Comparison of ENCODE assay signal across 10 cellular contexts in genomic region chr4:147830987-147831386, GRCh38.
A peak's percentile ranks its signal among the peaks of the same experiment; 100 is the strongest.
DNase-seq lines count a peak whose midpoint lies in the region; ATAC-seq and TF ChIP-seq lines count a peak whose summit lies in the region.
"Had no signal": no experiment of that assay in that cellular context is flagged by ENCODE, and none has a peak within 500 bp of the region (broad histone marks: within the 10 kb centered on the region; RNA-seq: fewer than 3 reads in every experiment).

No MANE protein-coding gene starts in this region.

- peak overlapping the region in 1 of 2 experiments; percentile 48 for H3K18ac ChIP-seq in mesenchymal stem cell (ENCODE audit: low read depth in 1 of 2, low read length in 2 of 2)

- no peak overlapping the region for H3K14ac ChIP-seq in mesenchymal stem cell (ENCODE audit: low read length in 2 of 2)

- no peaks in the 10 kb centered on the region for H3K36me3 ChIP-seq in colonic mucosa
- peaks cover 0 to 11% of the 10 kb centered on the region in 2 experiments for H3K36me3 ChIP-seq in mesenchymal stem cell (ENCODE audit: control insufficient read depth in 1 of 2, insufficient read depth in 2 of 2, low read depth in 1 of 2, low read length in 2 of 2)
- no peaks in the 10 kb centered on the region for H3K36me3 ChIP-seq in upper lobe of left lung

- H3K4me1 ChIP-seq in colonic mucosa (no peaks in the 10 kb centered on the region), mesenchymal stem cell (ENCODE audit: control insufficient read depth, insufficient read depth, low read depth, low read length) (peaks cover 11% of the 10 kb centered on the region), upper lobe of left lung (peaks cover 25 to 48% (median 33%) of the 10 kb centered on the region in 4 donors)

- TF ChIP-seq POLR2A in upper lobe of left lung (IDR thresholded peaks at IDR 0.05) = no peak

- H4K91ac ChIP-seq in mesenchymal stem cell (ENCODE audit: low read length) = no peak overlapping the region

- no peak overlapping the region for H4K8ac ChIP-seq in mesenchymal stem cell (ENCODE audit: low read length)

- intact Hi-C loops in colonic mucosa (cut with DNase I) = no loop called here
- intact Hi-C loops in CD4-positive, alpha-beta T cell (cut with DNase I, micrococcal nuclease) = no loop called here

- H3K79me1 ChIP-seq in mesenchymal stem cell (replicated peaks; ENCODE audit: low read length, poor library complexity, severe bottlenecking) = peaks cover 27% of the 10 kb centered on the region

- H3K23ac ChIP-seq in mesenchymal stem cell (ENCODE audit: low read length in 2 of 2) = no peak overlapping the region

- H3K27me3 ChIP-seq in colonic mucosa (no peaks in the 10 kb centered on the region), mesenchymal stem cell (ENCODE audit: control insufficient read depth in 1 of 2, insufficient read depth in 1 of 2, low read length in 2 of 2) (no peaks in the 10 kb centered on the region), upper lobe of left lung (no peaks in the 10 kb centered on the region)
- H3K27me3 ChIP-seq in CD4-positive, alpha-beta T cell (ENCODE audit: control insufficient read depth, insufficient read depth, low read length) = no peaks in the 10 kb centered on the region

- H2AFZ ChIP-seq in mesenchymal stem cell (ENCODE audit: low read depth, low read length) = no peak overlapping the region

- no peak overlapping the region for H3K9ac ChIP-seq in colonic mucosa (ENCODE audit: low read depth in 2 of 2, low read length in 2 of 2)
- H3K9ac ChIP-seq in mesenchymal stem cell (ENCODE audit: low read length) = peak overlapping the region; percentile 81

- no peaks in the 10 kb centered on the region for H3K27me3 Mint-ChIP-seq in CD4-positive, alpha-beta T cell

- no peak for TF ChIP-seq EP300 in upper lobe of left lung (IDR thresholded peaks at IDR 0.05)

- peak overlapping the region; percentile 59 to 63 for H2BK12ac ChIP-seq in mesenchymal stem cell (ENCODE audit: low read length in 2 of 2)

- peak overlapping the region in 1 of 2 experiments; percentile 24 for H3K4ac ChIP-seq in mesenchymal stem cell (ENCODE audit: low read depth in 1 of 2, low read length in 2 of 2)

- H3K4me3 Mint-ChIP-seq in CD4-positive, alpha-beta T cell = no peak overlapping the region
- H3K4me3 Mint-ChIP-seq: activated naive CD4-positive, alpha-beta T cell treated with anti-CD3 and anti-CD28 coated beads for 36 hours had no signal

- H3K4me3 ChIP-seq in colonic mucosa (no peak overlapping the region), mesenchymal stem cell (ENCODE audit: insufficient read depth in 1 of 2, low read depth in 1 of 2, low read length in 2 of 2) (peak overlapping the region in 1 of 2 experiments; percentile 26), upper lobe of left lung (no peak overlapping the region)

- CTCF ChIA-PET in CD4-positive, alpha-beta T cell (lab: Charles Lee) = interaction anchor here (1.4 kb wide), 1 partner anchor 36 kb away, joined by 3 read pairs; no protein-coding TSS in a partner anchor

- WGBS in mesenchymal stem cell = 17% methylated on average over 3 of the region's 3 CpGs
- 75 to 83% methylated on average over 3 of the region's 3 CpGs for WGBS in upper lobe of left lung, 2 donors

- POLR2A ChIA-PET in CD4-positive, alpha-beta T cell (lab: Charles Lee) = no interaction called here

- H2BK15ac ChIP-seq in mesenchymal stem cell (ENCODE audit: low read depth, poor library complexity, severe bottlenecking) = no peak overlapping the region

- H2AK5ac ChIP-seq in mesenchymal stem cell (ENCODE audit: low read length, severe bottlenecking) = peak overlapping the region; percentile 26

- peaks cover 5% of the 10 kb centered on the region for H3K36me3 Mint-ChIP-seq in CD4-positive, alpha-beta T cell (ENCODE audit: low read depth)

- no peaks in the 10 kb centered on the region for H3K4me1 Mint-ChIP-seq in CD4-positive, alpha-beta T cell (ENCODE audit: low read depth)

- H3K9me3 Mint-ChIP-seq in CD4-positive, alpha-beta T cell = no peaks in the 10 kb centered on the region
- H3K9me3 Mint-ChIP-seq: activated naive CD4-positive, alpha-beta T cell treated with anti-CD3 and anti-CD28 coated beads for 36 hours had no signal

- TF ChIP-seq CTCF in colonic mucosa (IDR thresholded peaks at IDR 0.05) (no peak), upper lobe of left lung (IDR thresholded peaks at IDR 0.05) (no peak)
- no peak for TF ChIP-seq CTCF in CD4-positive, alpha-beta T cell (IDR thresholded peaks at IDR 0.05)

- no peak overlapping the region for H2BK120ac ChIP-seq in mesenchymal stem cell (ENCODE audit: low read depth, low read length)

- H3K4me2 ChIP-seq in mesenchymal stem cell (ENCODE audit: low read length, poor library complexity, severe bottlenecking) = no peak overlapping the region

- H3K27ac ChIP-seq in colonic mucosa (peak overlapping the region; percentile 1), mesenchymal stem cell (ENCODE audit: low read length, poor library complexity, severe bottlenecking) (peak overlapping the region; percentile 61), upper lobe of left lung (peak overlapping the region; percentile 54 to 83 (median 64))
- no peak overlapping the region for H3K27ac ChIP-seq in CD4-positive, alpha-beta T cell (ENCODE audit: low read depth, low read length)

- no peak overlapping the region for H3K27ac Mint-ChIP-seq in CD4-positive, alpha-beta T cell
- H3K27ac Mint-ChIP-seq: activated naive CD4-positive, alpha-beta T cell treated with anti-CD3 and anti-CD28 coated beads for 36 hours had no signal

- H2BK5ac ChIP-seq in mesenchymal stem cell (ENCODE audit: low read depth, low read length, poor library complexity, severe bottlenecking) = no peak overlapping the region

- no peak for ATAC-seq in upper lobe of left lung (ENCODE audit: low FRiP score in 2 of 2)
- no peak for ATAC-seq in CD4-positive, alpha-beta T cell (ENCODE audit: poor library complexity)

- DNase-seq in NCI-H82 (lab: John Stamatoyannopoulos, UW) (peak; percentile 36), colonic mucosa (no peak), mesenchymal stem cell (peak; percentile 76), upper lobe of left lung (no peak), NCI-H2081 (lab: John Stamatoyannopoulos, UW) (no peak)
- no peak for DNase-seq in CD4-positive, alpha-beta T cell
- no peak for DNase-seq in activated CD4-positive, CD25-positive, alpha-beta regulatory T cell (lab: John Stamatoyannopoulos, UW)
- DNase-seq: activated naive CD4-positive, alpha-beta T cell treated with anti-CD3 and anti-CD28 coated beads for 36 hours; stimulated activated CD4-positive, alpha-beta T cell treated with anti-CD3 and anti-CD28 coated beads, Interleukin-12 subunit alpha, Interleukin-12 subunit beta, amount 100 ng/mL, for 4 hours; T-helper 2 cell had no signal

- no peaks in the 10 kb centered on the region for H3K9me3 ChIP-seq in colonic mucosa
- peaks cover 6% of the 10 kb centered on the region for H3K9me3 ChIP-seq in mesenchymal stem cell (ENCODE audit: control insufficient read depth, low read length)
- H3K9me3 ChIP-seq in upper lobe of left lung = no peaks in the 10 kb centered on the region
- H3K9me3 ChIP-seq in CD4-positive, alpha-beta T cell (ENCODE audit: control insufficient read depth, low read length) = no peaks in the 10 kb centered on the region

Comparison
In these comparisons a context has a peak if more than half of its experiments do, and no peak if none do; other contexts are left out.
1. DNase-seq: peak in NCI-H82 (single experiment) and mesenchymal stem cell (single experiment); none in colonic mucosa (single experiment), upper lobe of left lung (0 of 2), NCI-H2081 (0 of 2), CD4-positive, alpha-beta T cell (0 of 10) and activated CD4-positive, CD25-positive, alpha-beta regulatory T cell (0 of 4).